In genomic region chr18:11037841-11038240, GRCh38 we compare ENCODE assay signal across 29 cellular contexts.
"Had no signal": no experiment of that assay in that cellular context is flagged by ENCODE, and none has a peak within 500 bp of the region (broad histone marks: within the 10 kb centered on the region; RNA-seq: fewer than 3 reads in every experiment).

No MANE protein-coding gene starts in this region.

- H3K9me3 ChIP-seq: MG63 had no signal

- H3K36me3 Mint-ChIP-seq: activated CD8-positive, alpha-beta memory T cell treated with anti-CD3 and anti-CD28 coated beads, Interleukin-2, amount 10 ng/mL, durations not matched to agents 7 days and 5 days; activated naive CD8-positive, alpha-beta T cell had no signal

- H3K4me3 ChIP-seq: MG63 had no signal

- ATAC-seq: activated CD8-positive, alpha-beta memory T cell treated with anti-CD3 and anti-CD28 coated beads, Interleukin-2, amount 10 ng/mL, durations not matched to agents 7 days and 5 days; PC-3; T-helper 17 cell had no signal

- DNase-seq: activated B cell treated with CpG ODN at 0.5 μM for 24 hours; activated CD4-positive, alpha-beta T cell treated with anti-CD3 and anti-CD28 coated beads for 1 hour; activated CD4-positive, alpha-beta T cell treated with anti-CD3 and anti-CD28 coated beads, Interleukin-2, amount 10 ng/mL, durations not matched to agents 24 days and 14 days; activated CD4-positive, alpha-beta T cell treated with anti-CD3 and anti-CD28 coated beads, Interleukin-2, amount 50 U/mL, for 48 hours; activated CD8-positive, alpha-beta memory T cell treated with anti-CD3 and anti-CD28 coated beads, Interleukin-2, amount 10 ng/mL, durations not matched to agents 7 days and 5 days; activated effector memory CD4-positive, alpha-beta T cell treated with anti-CD3 and anti-CD28 coated beads, Interleukin-2, amount 50 U/mL, for 16 hours; activated naive CD4-positive, alpha-beta T cell treated with Interleukin-2 at 50 U/mL for 16 hours; activated T-cell treated with anti-CD3 and anti-CD28 coated beads, Interleukin-2, amount 50 U/mL, for 24 hours; Kasumi-1; KBM-7; MG63; MV-4-11; NCI-H1092 treated with DMSO at 0.1 percent for 48 hours; NCI-H1417 treated with DMSO at 0.1 percent for 48 hours; NCI-H1694; NCI-H2029; NCI-H2107; NCI-H2171 treated with DMSO at 0.1 percent for 48 hours; NCI-H510A treated with DMSO at 0.1 percent for 48 hours; NCI-H69; NK-92 treated with Interleukin-12 subunit alpha and Interleukin-12 subunit beta, amount 100 ng/mL, for 24 hours; PC-3; SHP77 treated with DMSO at 0.1 percent for 48 hours; T-helper 17 cell; T1000 had no signal

- H3K27me3 Mint-ChIP-seq: activated naive CD8-positive, alpha-beta T cell had no signal

- FAIRE-seq: RCC 7860, TTC549 had no signal

- H3K9me3 Mint-ChIP-seq: activated B cell treated with CpG ODN at 0.5 μM for 24 hours; activated CD4-positive, alpha-beta T cell treated with anti-CD3 and anti-CD28 coated beads, Interleukin-2, amount 10 ng/mL, durations not matched to agents 24 days and 14 days; activated T-cell treated with anti-CD3 and anti-CD28 coated beads, Interleukin-2, amount 50 U/mL, for 24 hours; activated T-helper 1 cell treated with anti-CD3 and anti-CD28 coated beads, Interleukin-12 subunit alpha, Interleukin-12 subunit beta, Interleukin-2, Interleukin-4 antibody, amounts not matched to agents 30 ng/mL and 10 ng/mL and 1 ng/mL, durations not matched to agents 14 hours and 24 hours and 36 hours had no signal

- H3K4me1 Mint-ChIP-seq: activated B cell treated with CpG ODN at 0.5 μM for 24 hours; activated CD4-positive, alpha-beta T cell treated with anti-CD3 and anti-CD28 coated beads, Interleukin-2, amount 10 ng/mL, durations not matched to agents 24 days and 14 days; activated CD8-positive, alpha-beta memory T cell treated with anti-CD3 and anti-CD28 coated beads, Interleukin-2, amount 10 ng/mL, durations not matched to agents 7 days and 5 days had no signal

- H3K4me3 Mint-ChIP-seq: activated B cell treated with CpG ODN at 0.5 μM for 24 hours; activated CD4-positive, alpha-beta T cell treated with anti-CD3 and anti-CD28 coated beads, Interleukin-2, amount 10 ng/mL, durations not matched to agents 24 days and 14 days; activated CD8-positive, alpha-beta memory T cell treated with anti-CD3 and anti-CD28 coated beads, Interleukin-2, amount 10 ng/mL, durations not matched to agents 7 days and 5 days; activated naive CD8-positive, alpha-beta T cell; activated T-cell treated with anti-CD3 and anti-CD28 coated beads, Interleukin-2, amount 50 U/mL, for 24 hours; activated T-helper 1 cell treated with anti-CD3 and anti-CD28 coated beads, Interleukin-12 subunit alpha, Interleukin-12 subunit beta, Interleukin-2, Interleukin-4 antibody, amounts not matched to agents 30 ng/mL and 10 ng/mL and 1 ng/mL, durations not matched to agents 14 hours and 24 hours and 36 hours; T-helper 17 cell had no signal

- H3K27ac Mint-ChIP-seq: activated B cell treated with CpG ODN at 0.5 μM for 24 hours; activated CD4-positive, alpha-beta T cell treated with anti-CD3 and anti-CD28 coated beads, Interleukin-2, amount 10 ng/mL, durations not matched to agents 24 days and 14 days; activated CD8-positive, alpha-beta memory T cell treated with anti-CD3 and anti-CD28 coated beads, Interleukin-2, amount 10 ng/mL, durations not matched to agents 7 days and 5 days; activated naive CD8-positive, alpha-beta T cell; activated T-cell treated with anti-CD3 and anti-CD28 coated beads, Interleukin-2, amount 50 U/mL, for 24 hours; activated T-helper 1 cell treated with anti-CD3 and anti-CD28 coated beads, Interleukin-12 subunit alpha, Interleukin-12 subunit beta, Interleukin-2, Interleukin-4 antibody, amounts not matched to agents 30 ng/mL and 10 ng/mL and 1 ng/mL, durations not matched to agents 14 hours and 24 hours and 36 hours; T-helper 17 cell had no signal

- H3K27me3 ChIP-seq: MG63 had no signal
